ENCODE assay signal across 9 cellular contexts in genomic region chr10:3776796-3777571, GRCh38. TPM values are rescaled to one million over a fixed set of nuclear protein-coding genes. Genes with fewer than 3 reads are reported as not detected.
DNase-seq lines count a peak whose midpoint lies in the region; TF ChIP-seq lines count a peak whose summit lies in the region.
"Had no signal": no experiment of that assay in that cellular context is flagged by ENCODE, and none has a peak within 500 bp of the region (broad histone marks: within the 10 kb centered on the region; RNA-seq: fewer than 3 reads in every experiment).

No MANE protein-coding gene starts in this region.

- peak overlapping the region; percentile 89 to 99 (median 92) for H3K27ac Mint-ChIP-seq in CD14-positive monocyte

- intact Hi-C loops in CD14-positive monocyte (cut with micrococcal nuclease) = loop anchor here in 1 of 2 donors (5.0 kb wide), 2 partner anchors 55 to 310 kb away; no protein-coding TSS in a partner anchor

- DNase-seq in CD14-positive monocyte (ENCODE audit: low spot score) (peak; percentile 66), NCI-H146 (lab: John Stamatoyannopoulos, UW) (peak; percentile 24), foreskin melanocyte (peak; percentile 70), skeletal muscle cell (ENCODE audit: low read depth) (peak; percentile 77), DMS79 (lab: John Stamatoyannopoulos, UW) (no peak), NCI-H510A (lab: John Stamatoyannopoulos, UW) (no peak), Kasumi-1 (lab: John Stamatoyannopoulos, UW) (no peak)
- DNase-seq in activated effector memory CD4-positive, alpha-beta T cell treated with anti-CD3 and anti-CD28 coated beads, Interleukin-2, amount 50 U/mL, for 16 hours = peak; percentile 82

- no peak overlapping the region for H3K4me3 ChIP-seq in skeletal muscle cell (ENCODE audit: low read depth, low read length)
- H3K4me3 ChIP-seq: cardiac muscle cell had no signal

- H3K9me3 Mint-ChIP-seq in CD14-positive monocyte = peaks cover 0 to 1% (median 0%) of the 10 kb centered on the region in 7 donors

- H3K4me1 Mint-ChIP-seq in CD14-positive monocyte = peaks cover 67% of the 10 kb centered on the region

- H3K4me3 Mint-ChIP-seq in CD14-positive monocyte = peak overlapping the region; percentile 21 to 37

- H3K27me3 Mint-ChIP-seq in CD14-positive monocyte (ENCODE audit: low read depth in 3 of 3) = peaks cover 0 to 3% (median 1%) of the 10 kb centered on the region in 3 donors

- TF ChIP-seq CTCF in CD14-positive monocyte (IDR thresholded peaks at IDR 0.05) = no peak

- H3K36me3 Mint-ChIP-seq in CD14-positive monocyte = peaks cover 74 to 82% of the 10 kb centered on the region in 2 donors

RNA-seq across cellular contexts. Expression of gene KLF6, which starts 8.0 kb away (rescaled TPM):
- 100 to 1,000 TPM; 499 to 510 TPM for polyA plus RNA-seq in CD14-positive monocyte

Comparison
In these comparisons a context has a peak if more than half of its experiments do, and no peak if none do; other contexts are left out.
1. DNase-seq: peak in CD14-positive monocyte (single experiment), NCI-H146 (single experiment), activated effector memory CD4-positive, alpha-beta T cell treated with anti-CD3 and anti-CD28 coated beads, Interleukin-2, amount 50 U/mL, for 16 hours (single experiment), foreskin melanocyte (single experiment) and skeletal muscle cell (single experiment); none in DMS79 (single experiment), NCI-H510A (single experiment) and Kasumi-1 (0 of 2).